Comparison of ENCODE assay signal across 1 cellular context in the genomic region with DNA sequence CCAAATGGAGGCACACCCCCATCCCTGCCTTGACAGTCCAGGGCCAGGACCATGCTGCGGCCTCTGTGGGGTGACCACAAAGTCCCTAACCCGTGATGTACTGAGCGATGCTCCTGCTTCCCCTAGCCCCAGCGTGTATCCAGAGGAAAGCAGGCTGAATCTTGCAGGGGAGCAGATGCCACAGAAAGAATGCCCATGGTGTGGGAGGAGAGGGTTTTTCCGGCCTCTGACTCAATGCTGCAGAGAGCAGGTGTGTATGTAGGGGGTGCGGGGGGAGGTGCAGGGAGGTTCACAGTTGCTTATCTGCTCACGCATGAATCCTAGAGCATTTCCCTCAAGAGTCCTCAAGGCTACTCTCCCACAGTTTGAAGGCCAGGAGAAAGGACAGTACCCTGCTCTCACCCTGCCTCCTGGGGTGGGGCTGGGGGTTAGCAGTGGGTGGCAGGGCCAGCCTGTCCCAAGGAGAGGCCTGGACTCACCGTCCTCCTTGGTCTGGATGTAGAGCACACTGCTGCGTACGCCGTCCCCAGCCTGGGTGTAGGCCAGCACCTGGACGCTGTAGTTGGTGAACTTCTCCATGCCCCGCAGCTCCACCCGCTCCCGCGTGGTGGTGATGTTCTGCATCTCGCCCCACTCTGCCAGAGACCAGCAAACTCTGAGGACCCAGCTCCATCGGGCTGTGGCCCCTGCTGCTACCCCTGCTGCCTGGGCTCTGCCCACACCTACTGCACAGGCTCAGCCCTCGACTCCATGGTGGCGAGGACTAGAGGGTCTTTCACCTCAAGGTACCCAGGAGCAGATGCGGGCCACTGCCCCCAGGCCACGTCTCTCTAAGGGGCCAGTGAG.
TF ChIP-seq lines count a peak whose summit lies in the region.

No MANE protein-coding gene starts in this region.

TF ChIP-seq in H1, 55 proteins besides CTCF, POLR2A, EP300 and RAD21:
- TF ChIP-seq CHD7 (IDR thresholded peaks at IDR 0.05; ENCODE audit: insufficient replicate concordance, low read length) (no peak), MAX (IDR thresholded peaks at IDR 0.05) (no peak), ATF3 (IDR thresholded peaks at IDR 0.05; ENCODE audit: insufficient read depth, low read depth, low read length) (no peak), EGR1 (IDR thresholded peaks at IDR 0.05; ENCODE audit: borderline replicate concordance, low read depth, low read length) (no peak), SAP30 (IDR thresholded peaks at IDR 0.05; ENCODE audit: insufficient read depth, insufficient replicate concordance, low read length) (no peak), HDAC2 (IDR thresholded peaks at IDR 0.05; ENCODE audit: borderline replicate concordance in 1 of 2, low read depth in 2 of 2, low read length in 2 of 2) (no peak), RFX5 (IDR thresholded peaks at IDR 0.05; ENCODE audit: borderline replicate concordance, low read depth, low read length) (no peak), CREB1 (IDR thresholded peaks at IDR 0.05) (no peak)
- TF ChIP-seq, protein P1, sequence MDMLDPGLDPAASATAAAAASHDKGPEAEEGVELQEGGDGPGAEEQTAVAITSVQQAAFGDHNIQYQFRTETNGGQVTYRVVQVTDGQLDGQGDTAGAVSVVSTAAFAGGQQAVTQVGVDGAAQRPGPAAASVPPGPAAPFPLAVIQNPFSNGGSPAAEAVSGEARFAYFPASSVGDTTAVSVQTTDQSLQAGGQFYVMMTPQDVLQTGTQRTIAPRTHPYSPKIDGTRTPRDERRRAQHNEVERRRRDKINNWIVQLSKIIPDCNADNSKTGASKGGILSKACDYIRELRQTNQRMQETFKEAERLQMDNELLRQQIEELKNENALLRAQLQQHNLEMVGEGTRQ (IDR thresholded peaks at IDR 0.05; ENCODE audit: low read length), result no peak
